Comparison of ENCODE assay signal across 9 cellular contexts in genomic region chr11:12167098-12167999, GRCh38. TPM values are rescaled to one million over a fixed set of nuclear protein-coding genes. Genes with fewer than 3 reads are reported as not detected.
A peak's percentile ranks its signal among the peaks of the same experiment; 100 is the strongest.
DNase-seq lines count a peak whose midpoint lies in the region; ATAC-seq and TF ChIP-seq lines count a peak whose summit lies in the region.
"Had no signal": no experiment of that assay in that cellular context is flagged by ENCODE, and none has a peak within 500 bp of the region (broad histone marks: within the 10 kb centered on the region; RNA-seq: fewer than 3 reads in every experiment).

No MANE protein-coding gene starts in this region.

- TF ChIP-seq CTCF in CD4-positive, alpha-beta T cell (IDR thresholded peaks at IDR 0.05): no peak
- TF ChIP-seq CTCF in vagina (IDR thresholded peaks at IDR 0.05): no peak

- POLR2A ChIA-PET in CD4-positive, alpha-beta T cell (lab: Charles Lee): no interaction called here

- no peaks in the 10 kb centered on the region for H3K9me3 ChIP-seq in CD4-positive, alpha-beta T cell (ENCODE audit: control insufficient read depth, low read length)
- H3K9me3 ChIP-seq in vagina: no peaks in the 10 kb centered on the region

- H3K36me3 Mint-ChIP-seq in CD4-positive, alpha-beta T cell (ENCODE audit: low read depth): no peaks in the 10 kb centered on the region
- peaks cover 15 to 53% of the 10 kb centered on the region in 2 donors for H3K36me3 Mint-ChIP-seq in activated naive CD4-positive, alpha-beta T cell treated with anti-CD3 and anti-CD28 coated beads, Interleukin-2, amount 50 U/mL, for 72 hours

- peak; percentile 26 for ATAC-seq in CD4-positive, alpha-beta T cell (ENCODE audit: poor library complexity)
- ATAC-seq in activated naive CD4-positive, alpha-beta T cell treated with anti-CD3 and anti-CD28 coated beads, Interleukin-2, amount 50 U/mL, for 72 hours: peak; percentile 86 to 95

- H3K9me3 Mint-ChIP-seq in CD4-positive, alpha-beta T cell: no peaks in the 10 kb centered on the region
- peaks cover 2 to 3% of the 10 kb centered on the region in 2 donors for H3K9me3 Mint-ChIP-seq in activated naive CD4-positive, alpha-beta T cell treated with anti-CD3 and anti-CD28 coated beads, Interleukin-2, amount 50 U/mL, for 72 hours
- H3K9me3 Mint-ChIP-seq: central memory CD8-positive, alpha-beta T cell had no signal

- CTCF ChIA-PET in CD4-positive, alpha-beta T cell (lab: Charles Lee): no interaction called here

- intact Hi-C loops in CD4-positive, alpha-beta T cell (cut with DNase I, micrococcal nuclease): no loop called here
- intact Hi-C loops in vagina (cut with DNase I): no loop called here

- no peak for DNase-seq in CD4-positive, alpha-beta T cell
- peak; percentile 82 for DNase-seq in LHCN-M2 (ENCODE audit: low read depth)
- no peak for DNase-seq in activated naive CD4-positive, alpha-beta T cell treated with anti-CD3 and anti-CD28 coated beads, Interleukin-2, amount 50 U/mL, for 72 hours (ENCODE audit: low spot score in 2 of 2)
- DNase-seq in kidney tubule cell (ENCODE audit: low spot score): peak; percentile 98
- no peak for DNase-seq in vagina (ENCODE audit: extremely low spot score in 2 of 2)
- DNase-seq in AG08396 (ENCODE audit: low spot score): no peak
- no peak for DNase-seq in stimulated activated naive CD4-positive, alpha-beta T cell (lab: John Stamatoyannopoulos, UW)
- no peak for DNase-seq in NAMALWA (ENCODE audit: low spot score)

- H3K4me3 Mint-ChIP-seq in CD4-positive, alpha-beta T cell: no peak overlapping the region
- H3K4me3 Mint-ChIP-seq: central memory CD8-positive, alpha-beta T cell had no signal

- no peak overlapping the region for H3K27ac ChIP-seq in CD4-positive, alpha-beta T cell (ENCODE audit: low read depth, low read length)
- H3K27ac ChIP-seq in vagina: no peak overlapping the region

- H3K27me3 Mint-ChIP-seq in CD4-positive, alpha-beta T cell: no peaks in the 10 kb centered on the region
- H3K27me3 Mint-ChIP-seq: central memory CD8-positive, alpha-beta T cell had no signal

- H3K4me3 ChIP-seq in vagina: no peak overlapping the region

- H3K27ac Mint-ChIP-seq in CD4-positive, alpha-beta T cell: no peak overlapping the region
- H3K27ac Mint-ChIP-seq in activated naive CD4-positive, alpha-beta T cell treated with anti-CD3 and anti-CD28 coated beads, Interleukin-2, amount 50 U/mL, for 72 hours: peak overlapping the region; percentile 75 to 90

- no peaks in the 10 kb centered on the region for H3K36me3 ChIP-seq in vagina

- TF ChIP-seq POLR2A in vagina (IDR thresholded peaks at IDR 0.05): no peak

- H3K27me3 ChIP-seq in CD4-positive, alpha-beta T cell (ENCODE audit: control insufficient read depth, insufficient read depth, low read length): no peaks in the 10 kb centered on the region
- H3K27me3 ChIP-seq in vagina: no peaks in the 10 kb centered on the region

- H3K4me1 ChIP-seq in vagina: peaks cover 35% of the 10 kb centered on the region

- H3K4me1 Mint-ChIP-seq in CD4-positive, alpha-beta T cell (ENCODE audit: low read depth): no peaks in the 10 kb centered on the region

RNA-seq across cellular contexts. Expression of gene MICAL2, which starts 57.0 kb away (rescaled TPM):
- total RNA-seq in CD4-positive, alpha-beta T cell: 10 to 100 TPM; 12.8 to 14.1 TPM
- total RNA-seq in LHCN-M2 (2014; rRNA removed): 83.0 and 85.3 TPM in 2 replicates
- 105 TPM for polyA plus RNA-seq in LHCN-M2 (2012)
- 100 to 1,000 TPM in 1 of 2 donors, 10 to 100 TPM in 1; 60.8 to 124 TPM for total RNA-seq in activated naive CD4-positive, alpha-beta T cell treated with anti-CD3 and anti-CD28 coated beads, Interleukin-2, amount 50 U/mL, for 72 hours
- total RNA-seq in vagina: 41.7 TPM

Comparison
In these comparisons a context has a peak if more than half of its experiments do, and no peak if none do; other contexts are left out.
1. DNase-seq: peak in LHCN-M2 (single experiment) and kidney tubule cell (single experiment); none in CD4-positive, alpha-beta T cell (0 of 10), activated naive CD4-positive, alpha-beta T cell treated with anti-CD3 and anti-CD28 coated beads, Interleukin-2, amount 50 U/mL, for 72 hours (0 of 2), vagina (0 of 2), AG08396 (single experiment), stimulated activated naive CD4-positive, alpha-beta T cell (0 of 6) and NAMALWA (single experiment).